ENCODE assay signal across 21 cellular contexts in the genomic region with DNA sequence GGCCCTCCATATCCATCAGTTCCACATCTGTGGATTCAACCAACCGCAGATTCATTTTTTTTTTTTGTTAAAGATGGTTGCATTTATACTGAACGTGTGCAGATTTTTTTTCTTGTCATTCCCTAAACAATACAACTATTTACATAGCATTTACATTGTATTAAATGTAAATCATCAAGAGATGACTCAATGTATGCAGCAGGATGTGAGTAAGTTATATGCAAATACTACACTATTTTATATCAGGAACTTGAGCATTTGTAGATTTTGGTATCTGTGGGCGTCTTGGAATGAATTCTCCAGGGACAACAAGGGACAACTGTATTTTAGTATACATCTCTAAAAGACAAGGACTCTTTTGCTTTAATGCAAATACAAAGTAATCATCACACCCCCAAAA.
A peak's percentile ranks its signal among the peaks of the same experiment; 100 is the strongest.
DNase-seq lines count a peak whose midpoint lies in the region; ATAC-seq, FAIRE-seq and TF ChIP-seq lines count a peak whose summit lies in the region.
"Had no signal": no experiment of that assay in that cellular context is flagged by ENCODE, and none has a peak within 500 bp of the region (broad histone marks: within the 10 kb centered on the region; RNA-seq: fewer than 3 reads in every experiment).

No MANE protein-coding gene starts in this region.

- no peaks in the 10 kb centered on the region for H4K20me1 ChIP-seq in astrocyte (ENCODE audit: insufficient read depth, low read length)

- ATAC-seq in memory B cell (ENCODE audit: low read depth) (no peak), gastroesophageal sphincter (no peak)

- no peak overlapping the region for H3K4me3 Mint-ChIP-seq in astrocyte (ENCODE audit: unreplicated experiment)
- H3K4me3 Mint-ChIP-seq in memory B cell, result no peak overlapping the region
- H3K4me3 Mint-ChIP-seq: CD4-positive, CD25-positive, alpha-beta regulatory T cell had no signal

- H3K27ac ChIP-seq in astrocyte (ENCODE audit: low read depth, low read length) (no peak overlapping the region), gastroesophageal sphincter (no peak overlapping the region)

- no peaks in the 10 kb centered on the region for H3K9me3 ChIP-seq in astrocyte (ENCODE audit: insufficient read depth, low read depth, low read length)
- H3K9me3 ChIP-seq in gastroesophageal sphincter, result no peaks in the 10 kb centered on the region

- DNase-seq in COLO829 (ENCODE audit: low spot score), result peak; percentile 23
- peak; percentile 46 for DNase-seq in HS-5 (ENCODE audit: low read depth)
- no peak for DNase-seq in astrocyte (ENCODE audit: low read depth)
- DNase-seq in memory B cell (ENCODE audit: low spot score in 2 of 2), result no peak
- DNase-seq in SIG-M5 treated with dmso at 0.1 percent for 504 hours (lab: John Stamatoyannopoulos, UW; ENCODE audit: unreplicated experiment), result no peak
- no peak for DNase-seq in NCI-H2171 (lab: John Stamatoyannopoulos, UW)
- DNase-seq: CD4-positive, CD25-positive, alpha-beta regulatory T cell; DND-41; GF-D8; GOT3; MV-4-11; NCI-H1417 treated with DMSO at 0.1 percent for 48 hours; NCI-H1930; NCI-H2171 treated with DMSO at 0.1 percent for 48 hours; NCI-H446 treated with DMSO at 0.1 percent for 48 hours; NCI-H748 treated with DMSO at 0.1 percent for 48 hours; OCI-M1 had no signal

- H3K4me2 ChIP-seq in astrocyte (ENCODE audit: low read length), result peak overlapping the region; percentile 11

- no peak overlapping the region for H3K9ac ChIP-seq in astrocyte (ENCODE audit: low read length)

- FAIRE-seq in astrocyte (lab: Jason Lieb, UNC), result no peak
- FAIRE-seq: D721Med, GM12891, HTR-8/SVneo had no signal

- H3K36me3 ChIP-seq in astrocyte (ENCODE audit: insufficient read depth, low read length), result no peaks in the 10 kb centered on the region
- H3K36me3 ChIP-seq in gastroesophageal sphincter, result no peaks in the 10 kb centered on the region

- H3K4me3 ChIP-seq in astrocyte (ENCODE audit: insufficient read depth, low read depth, low read length), result no peak overlapping the region
- H3K4me3 ChIP-seq in gastroesophageal sphincter, result no peak overlapping the region

- H3K9me3 Mint-ChIP-seq in astrocyte (ENCODE audit: unreplicated experiment) (no peaks in the 10 kb centered on the region), memory B cell (no peaks in the 10 kb centered on the region)

- no peaks in the 10 kb centered on the region for H3K36me3 Mint-ChIP-seq in astrocyte (ENCODE audit: low read depth, unreplicated experiment)
- no peaks in the 10 kb centered on the region for H3K36me3 Mint-ChIP-seq in memory B cell
- H3K36me3 Mint-ChIP-seq: CD4-positive, CD25-positive, alpha-beta regulatory T cell had no signal

- no peaks in the 10 kb centered on the region for H3K27me3 ChIP-seq in astrocyte (ENCODE audit: insufficient read depth, low read length)
- no peaks in the 10 kb centered on the region for H3K27me3 ChIP-seq in gastroesophageal sphincter

- H3K27ac Mint-ChIP-seq in astrocyte (ENCODE audit: unreplicated experiment), result no peak overlapping the region
- H3K27ac Mint-ChIP-seq in memory B cell, result peak overlapping the region; percentile 17
- H3K27ac Mint-ChIP-seq: CD4-positive, CD25-positive, alpha-beta regulatory T cell had no signal

- no peak for TF ChIP-seq POLR2A in gastroesophageal sphincter (IDR thresholded peaks at IDR 0.05)

- no peak for TF ChIP-seq EP300 in gastroesophageal sphincter (IDR thresholded peaks at IDR 0.05)

- H3K4me1 ChIP-seq in astrocyte (ENCODE audit: insufficient read depth, low read length) (peaks cover 34% of the 10 kb centered on the region), gastroesophageal sphincter (peaks cover 11 to 42% (median 18%) of the 10 kb centered on the region in 3 donors)

- H3K27me3 Mint-ChIP-seq in astrocyte (ENCODE audit: low read depth, unreplicated experiment), result no peaks in the 10 kb centered on the region
- no peaks in the 10 kb centered on the region for H3K27me3 Mint-ChIP-seq in memory B cell
- H3K27me3 Mint-ChIP-seq: CD4-positive, CD25-positive, alpha-beta regulatory T cell had no signal

- no peaks in the 10 kb centered on the region for H3K79me2 ChIP-seq in astrocyte (ENCODE audit: insufficient read depth, low read length)

- H2AFZ ChIP-seq in astrocyte (ENCODE audit: low read depth, low read length), result no peak overlapping the region

- H3K4me1 Mint-ChIP-seq in astrocyte (ENCODE audit: low read depth, unreplicated experiment) (peaks cover 43% of the 10 kb centered on the region), memory B cell (peaks cover 6% of the 10 kb centered on the region)
- H3K4me1 Mint-ChIP-seq: CD4-positive, CD25-positive, alpha-beta regulatory T cell had no signal

- no peak for TF ChIP-seq CTCF in astrocyte (IDR thresholded peaks at IDR 0.05; ENCODE audit: insufficient read depth, low read depth, low read length)
- TF ChIP-seq CTCF in gastroesophageal sphincter (IDR thresholded peaks at IDR 0.05), result no peak

- WGBS in gastroesophageal sphincter (ENCODE audit: low coverage in 1 of 2), 2 donors, result 74 to 93% methylated on average over 3 of the region's 3 CpGs

Comparison
In these comparisons a context has a peak if more than half of its experiments do, and no peak if none do; other contexts are left out.
1. DNase-seq: peak in COLO829 (single experiment) and HS-5 (single experiment); none in astrocyte (single experiment), memory B cell (0 of 2), SIG-M5 treated with dmso at 0.1 percent for 504 hours (single experiment) and NCI-H2171 (single experiment).